Comparison of ENCODE assay signal across 27 cellular contexts in genomic region chr5:162256711-162257110, GRCh38.
"Had no signal": no experiment of that assay in that cellular context is flagged by ENCODE, and none has a peak within 500 bp of the region (broad histone marks: within the 10 kb centered on the region; RNA-seq: fewer than 3 reads in every experiment).

No MANE protein-coding gene starts in this region.

- H3K4me3 Mint-ChIP-seq: dendritic cell treated with granulocyte-macrophage colony-stimulating factor and Interleukin-4, amounts not matched to agents 40 ng/mL and 50 ng/mL, for 4 days; immature natural killer cell; naive thymus-derived CD4-positive, alpha-beta T cell; nephron; stimulated activated naive B cell treated with anti-CD40 and anti-IgM and Interleukin-4, amounts not matched to agents 10 μg/mL and 1 μg/mL and 100 μg/mL, for 72 hours; stimulated activated naive CD8-positive, alpha-beta T cell treated with anti-CD3 and anti-CD28 coated beads, Interleukin-15, Interleukin-2, amounts not matched to agents 100 ng/mL and 50 ng/mL, for 24 hours had no signal

- H3K27ac ChIP-seq: colonic mucosa, esophagus muscularis mucosa, foreskin keratinocyte, gastroesophageal sphincter, heart right ventricle, left lung, ovary, right lobe of liver, thoracic aorta, tibial nerve, upper lobe of left lung had no signal

- H3K4me1 ChIP-seq: colonic mucosa, esophagus muscularis mucosa, foreskin keratinocyte, gastroesophageal sphincter, heart right ventricle, left lung, right lobe of liver, tibial nerve, upper lobe of left lung had no signal

- H3K27ac Mint-ChIP-seq: dendritic cell treated with granulocyte-macrophage colony-stimulating factor and Interleukin-4, amounts not matched to agents 40 ng/mL and 50 ng/mL, for 4 days; immature natural killer cell; naive thymus-derived CD4-positive, alpha-beta T cell; nephron; stimulated activated naive B cell treated with anti-CD40 and anti-IgM and Interleukin-4, amounts not matched to agents 10 μg/mL and 1 μg/mL and 100 μg/mL, for 72 hours; stimulated activated naive CD8-positive, alpha-beta T cell treated with anti-CD3 and anti-CD28 coated beads, Interleukin-15, Interleukin-2, amounts not matched to agents 100 ng/mL and 50 ng/mL, for 24 hours had no signal

- H3K27me3 Mint-ChIP-seq: dendritic cell treated with granulocyte-macrophage colony-stimulating factor and Interleukin-4, amounts not matched to agents 40 ng/mL and 50 ng/mL, for 4 days; naive thymus-derived CD4-positive, alpha-beta T cell; stimulated activated naive B cell treated with anti-CD40 and anti-IgM and Interleukin-4, amounts not matched to agents 10 μg/mL and 1 μg/mL and 100 μg/mL, for 72 hours; stimulated activated naive CD8-positive, alpha-beta T cell treated with anti-CD3 and anti-CD28 coated beads, Interleukin-15, Interleukin-2, amounts not matched to agents 100 ng/mL and 50 ng/mL, for 24 hours had no signal

- H3K27me3 ChIP-seq: colonic mucosa, esophagus muscularis mucosa, foreskin keratinocyte, gastroesophageal sphincter, heart right ventricle, left lung, ovary, right lobe of liver, tibial nerve, upper lobe of left lung had no signal

- H3K36me3 ChIP-seq: colonic mucosa, esophagus muscularis mucosa, gastroesophageal sphincter, heart right ventricle, left lung, ovary, right lobe of liver, thoracic aorta, tibial nerve, upper lobe of left lung had no signal

- DNase-seq: colonic mucosa; effector CD8-positive, alpha-beta T cell; foreskin keratinocyte; glutamatergic neuron; heart right ventricle; hippocampal formation; immature natural killer cell; islet precursor cell; left lung; mesenchymal stem cell; midbrain; naive thymus-derived CD4-positive, alpha-beta T cell; occipital lobe; ovary; right lobe of liver; small intestine; stimulated activated CD4-positive, alpha-beta T cell treated with anti-CD3 and anti-CD28 coated beads, Interleukin-15, amount 100 ng/mL, for 24 hours; stimulated activated CD4-positive, alpha-beta T cell treated with anti-CD3 and anti-CD28 coated beads, Interleukin-2, amount 100 ng/mL, for 48 hours; stimulated activated naive B cell treated with anti-CD40 and anti-IgM and Interleukin-4, amounts not matched to agents 10 μg/mL and 1 μg/mL and 100 μg/mL, for 72 hours; upper lobe of left lung had no signal

- H3K4me3 ChIP-seq: colonic mucosa, esophagus muscularis mucosa, gastroesophageal sphincter, heart right ventricle, left lung, ovary, right lobe of liver, thoracic aorta, tibial nerve, upper lobe of left lung had no signal

- H3K9me3 Mint-ChIP-seq: dendritic cell treated with granulocyte-macrophage colony-stimulating factor and Interleukin-4, amounts not matched to agents 40 ng/mL and 50 ng/mL, for 4 days; nephron; stimulated activated naive CD8-positive, alpha-beta T cell treated with anti-CD3 and anti-CD28 coated beads, Interleukin-15, Interleukin-2, amounts not matched to agents 100 ng/mL and 50 ng/mL, for 24 hours had no signal

- ATAC-seq: foreskin keratinocyte; gastroesophageal sphincter; heart right ventricle; left lung; naive thymus-derived CD4-positive, alpha-beta T cell; right lobe of liver; stimulated activated naive B cell treated with anti-CD40 and anti-IgM and Interleukin-4, amounts not matched to agents 10 μg/mL and 1 μg/mL and 100 μg/mL, for 72 hours had no signal

- H3K4me1 Mint-ChIP-seq: immature natural killer cell; naive thymus-derived CD4-positive, alpha-beta T cell; nephron; stimulated activated naive B cell treated with anti-CD40 and anti-IgM and Interleukin-4, amounts not matched to agents 10 μg/mL and 1 μg/mL and 100 μg/mL, for 72 hours had no signal

- H3K36me3 Mint-ChIP-seq: naive thymus-derived CD4-positive, alpha-beta T cell; stimulated activated naive B cell treated with anti-CD40 and anti-IgM and Interleukin-4, amounts not matched to agents 10 μg/mL and 1 μg/mL and 100 μg/mL, for 72 hours had no signal

- H3K9me3 ChIP-seq: colonic mucosa, esophagus muscularis mucosa, gastroesophageal sphincter, heart right ventricle, left lung, ovary, right lobe of liver, thoracic aorta, tibial nerve, upper lobe of left lung had no signal
